17 cellular contexts compared by ENCODE assay signal in genomic region chr10:14099885-14100284, GRCh38.
DNase-seq lines count a peak whose midpoint lies in the region; ATAC-seq, FAIRE-seq and TF ChIP-seq lines count a peak whose summit lies in the region.
"Had no signal": no experiment of that assay in that cellular context is flagged by ENCODE, and none has a peak within 500 bp of the region (broad histone marks: within the 10 kb centered on the region; RNA-seq: fewer than 3 reads in every experiment).

No MANE protein-coding gene starts in this region.

- H3K18ac ChIP-seq in IMR-90 (ENCODE audit: low read depth, low read length) (no peak overlapping the region), H1 (ENCODE audit: extremely low read depth, low read length) (no peak overlapping the region)

- H3K79me2 ChIP-seq in GM23338 (replicated peaks; ENCODE audit: insufficient read depth), result no peaks in the 10 kb centered on the region
- no peaks in the 10 kb centered on the region for H3K79me2 ChIP-seq in H1 (ENCODE audit: control insufficient read depth in 1 of 2, insufficient read depth in 2 of 2, low read length in 2 of 2)
- H3K79me2 ChIP-seq in neural progenitor cell (ENCODE audit: low read depth), result no peaks in the 10 kb centered on the region

- TF ChIP-seq CTCF in GM23338 (conservative IDR thresholded peaks at IDR 0.05; ENCODE audit: low read depth in 2 of 2) (no peak), IMR-90 (conservative IDR thresholded peaks at IDR 0.05; ENCODE audit: low read depth, low read length) (no peak), H1 (IDR thresholded peaks at IDR 0.05; ENCODE audit: control extremely low read depth in 1 of 3, insufficient read depth in 1 of 3, low read depth in 1 of 3, low read length in 3 of 3) (no peak), neural progenitor cell (IDR thresholded peaks at IDR 0.05) (no peak)

- 0 out of 2 replicates have a peak, but pooled peaks cover 3% of the 10 kb centered on the region for H3K9me1 ChIP-seq in IMR-90 (ENCODE audit: insufficient read depth, low read length)

- H2BK20ac ChIP-seq in IMR-90 (ENCODE audit: low read depth, low read length) (no peak overlapping the region), H1 (ENCODE audit: low read length) (no peak overlapping the region)

- H3K9me3 Mint-ChIP-seq in GM23338, result no peaks in the 10 kb centered on the region
- H3K9me3 Mint-ChIP-seq in neural progenitor cell, result peaks cover 2% of the 10 kb centered on the region
- H3K9me3 Mint-ChIP-seq: CD8-positive, alpha-beta T cell; H9; HFFc6 had no signal

- TF ChIP-seq EP300 in H1 (IDR thresholded peaks at IDR 0.05; ENCODE audit: borderline replicate concordance in 1 of 2, low read depth in 2 of 2, low read length in 2 of 2), result no peak

- H4K91ac ChIP-seq in IMR-90 (ENCODE audit: insufficient read depth, low read depth, low read length) (no peak overlapping the region), H1 (replicated peaks; ENCODE audit: insufficient read length, low read length) (no peak overlapping the region)

- H2BK15ac ChIP-seq in IMR-90 (ENCODE audit: low read depth, low read length) (no peak overlapping the region), H1 (ENCODE audit: low read length) (0 out of 2 replicates have a peak overlapping the region, but pooled peaks have one; percentile 32)

- in situ Hi-C loops in IMR-90 (cut with MboI; ENCODE audit: low sequenced_read_pairs), result loop anchor here (25.0 kb wide), 1 partner anchor 438 kb away; no protein-coding TSS in a partner anchor
- in situ Hi-C loops in HAP-1 (cut with MboI; ENCODE audit: low sequenced_read_pairs), result no loop called here

- H2BK12ac ChIP-seq in H1 (ENCODE audit: low read depth, low read length), result no peak overlapping the region

- H2AK9ac ChIP-seq in IMR-90 (replicated peaks; ENCODE audit: low read depth, low read length, poor library complexity), result no peak overlapping the region

- no peak overlapping the region for H3K4ac ChIP-seq in IMR-90 (ENCODE audit: low read depth, low read length)
- no peak overlapping the region for H3K4ac ChIP-seq in H1 (replicated peaks; ENCODE audit: insufficient read length, low read depth, low read length)

- no peak overlapping the region for H3K56ac ChIP-seq in IMR-90 (ENCODE audit: extremely low read depth, insufficient read depth, low read length)
- H3K56ac ChIP-seq in H1 (replicated peaks; ENCODE audit: insufficient read length, low read depth, low read length), result no peak overlapping the region

- ATAC-seq in GM23338 (no peak; the same call in 2 of the 3 replicates), IMR-90 (ENCODE audit: low read depth) (no peak), HG02763 (IDR thresholded peaks at IDR 0.05; ENCODE audit: unreplicated experiment) (no peak)
- ATAC-seq: CD8-positive, alpha-beta T cell had no signal

- H3K14ac ChIP-seq in IMR-90 (replicated peaks; ENCODE audit: low read depth, low read length), result no peak overlapping the region
- no peak overlapping the region for H3K14ac ChIP-seq in H1 (ENCODE audit: insufficient read length)

- no peaks in the 10 kb centered on the region for H4K20me1 ChIP-seq in GM23338 (replicated peaks; ENCODE audit: insufficient read depth)
- no peaks in the 10 kb centered on the region for H4K20me1 ChIP-seq in IMR-90 (ENCODE audit: insufficient read depth, low read length)
- no peaks in the 10 kb centered on the region for H4K20me1 ChIP-seq in H1 (replicated peaks in 1 of 2; ENCODE audit: control insufficient read depth in 1 of 2, insufficient read depth in 2 of 2, low read length in 2 of 2)
- no peaks in the 10 kb centered on the region for H4K20me1 ChIP-seq in neural progenitor cell (ENCODE audit: low read depth)

- H3K36me3 Mint-ChIP-seq in GM23338 (ENCODE audit: low read depth) (no peaks in the 10 kb centered on the region), neural progenitor cell (peaks cover 4% of the 10 kb centered on the region)
- H3K36me3 Mint-ChIP-seq: CD4-positive, CD25-positive, alpha-beta regulatory T cell; CD8-positive, alpha-beta T cell had no signal

- H3K4me3 ChIP-seq in GM23338, result no peak overlapping the region
- H3K4me3 ChIP-seq in IMR-90 (ENCODE audit: insufficient read depth, low read depth, low read length), result no peak overlapping the region
- no peak overlapping the region for H3K4me3 ChIP-seq in H1 (ENCODE audit: extremely low read depth in 1 of 4, insufficient read depth in 2 of 4, low read depth in 3 of 4, low read length in 4 of 4)
- no peak overlapping the region for H3K4me3 ChIP-seq in neural progenitor cell
- no peak overlapping the region for H3K4me3 ChIP-seq in HAP-1

- TF ChIP-seq POLR2A in IMR-90 (IDR thresholded peaks at IDR 0.05; ENCODE audit: low read depth, low read length), result no peak
- no peak for TF ChIP-seq POLR2A in H1 (IDR thresholded peaks at IDR 0.05; ENCODE audit: control extremely low read depth in 1 of 2, low read depth in 2 of 2, low read length in 2 of 2)

- H3K9me2 ChIP-seq in GM23338 (ENCODE audit: insufficient read depth), result no peaks in the 10 kb centered on the region; the same call in 1 of the 2 replicates

- no TSS peak for BruUV-seq in IMR-90 (replicated peaks; lab: Mats Ljungman, UMichigan)

- H2BK5ac ChIP-seq in IMR-90 (ENCODE audit: low read depth, low read length, poor library complexity, severe bottlenecking) (no peak overlapping the region), H1 (ENCODE audit: low read depth, low read length) (no peak overlapping the region)

- no peak overlapping the region for H4K8ac ChIP-seq in IMR-90 (ENCODE audit: low read depth in 2 of 2, low read length in 2 of 2)
- H4K8ac ChIP-seq in H1 (ENCODE audit: extremely low read depth, insufficient read depth, low read length), result no peak overlapping the region

- no peaks in the 10 kb centered on the region for H3K27me3 ChIP-seq in GM23338 (ENCODE audit: insufficient read depth)
- no peaks in the 10 kb centered on the region for H3K27me3 ChIP-seq in IMR-90 (ENCODE audit: control insufficient read depth, insufficient read depth, low read length)
- no peaks in the 10 kb centered on the region for H3K27me3 ChIP-seq in H1 (replicated peaks in 1 of 4; ENCODE audit: control insufficient read depth in 3 of 4, extremely low read depth in 1 of 4, insufficient read depth in 3 of 4, low read length in 3 of 4)
- no peaks in the 10 kb centered on the region for H3K27me3 ChIP-seq in neural progenitor cell
- H3K27me3 ChIP-seq in HAP-1 (ENCODE audit: low read depth), result no peaks in the 10 kb centered on the region

- H2AFZ ChIP-seq in GM23338 (no peak overlapping the region), IMR-90 (replicated peaks; ENCODE audit: low read length, poor library complexity) (peak overlapping the region; percentile 28), H1 (ENCODE audit: low read length) (no peak overlapping the region), neural progenitor cell (replicated peaks) (peak overlapping the region; percentile 46)

- CTCF ChIA-PET in IMR-90 (lab: Yijun Ruan, JAX) (no interaction called here), H1 (lab: Charles Lee; ENCODE audit: partially characterized antibody) (interaction anchor here (0.6 to 1.2 kb wide), 5 partner anchors 34 to 415 kb away, joined by 3 to 5 read pairs (median 3); no protein-coding TSS in a partner anchor)

- H4K5ac ChIP-seq in IMR-90 (ENCODE audit: low read depth, low read length) (no peak overlapping the region), H1 (ENCODE audit: insufficient read length, low read depth, low read length) (no peak overlapping the region)

- 96% methylated on average over 2 of the region's 8 CpGs; no CpG with 5 or more reads in 1 of the 2 experiments for WGBS in IMR-90 (ENCODE audit: extremely low coverage in 2 of 2, insufficient read length in 1 of 2), 2 experiments
- WGBS in H1 (ENCODE audit: extremely low coverage in 1 of 2, insufficient coverage in 1 of 2, insufficient read length in 1 of 2, insufficient replicate concordance in 2 of 2, low coverage in 1 of 2, low lambda C conversion rate in 2 of 2, missing lambda C conversion rate in 1 of 2), 2 experiments, result 79% methylated on average over 8 of the region's 8 CpGs; no CpG with 5 or more reads in 1 of the 2 experiments

- TF ChIP-seq RAD21 in IMR-90 (IDR thresholded peaks at IDR 0.05; ENCODE audit: low read length), result no peak
- no peak for TF ChIP-seq RAD21 in H1 (IDR thresholded peaks at IDR 0.05 in 1 of 2, conservative IDR thresholded peaks at IDR 0.05 in 1 of 2; ENCODE audit: low read depth in 2 of 2, low read length in 2 of 2)

- H2BK120ac ChIP-seq in IMR-90 (ENCODE audit: low read depth, low read length) (no peak overlapping the region), H1 (replicated peaks; ENCODE audit: low read depth, low read length) (no peak overlapping the region)

- H3K23me2 ChIP-seq in H1 (ENCODE audit: low read depth, low read length), result no peaks in the 10 kb centered on the region

- no peak for FAIRE-seq in H1 (lab: Jason Lieb, UNC)
- FAIRE-seq: G401.6, GM12892 had no signal

- no peak overlapping the region for H3K4me2 ChIP-seq in GM23338
- H3K4me2 ChIP-seq in IMR-90 (ENCODE audit: low read depth, low read length), result no peak overlapping the region
- H3K4me2 ChIP-seq in H1 (ENCODE audit: insufficient read depth in 1 of 2, low read depth in 2 of 2, low read length in 2 of 2), result no peak overlapping the region
- no peak overlapping the region for H3K4me2 ChIP-seq in neural progenitor cell

- H3F3A ChIP-seq in GM23338 (replicated peaks; ENCODE audit: low read depth), result no peaks in the 10 kb centered on the region
- H3F3A ChIP-seq in neural progenitor cell (ENCODE audit: low read depth), result peaks cover 10% of the 10 kb centered on the region

- H3K4me1 ChIP-seq in GM23338 (ENCODE audit: insufficient read depth) (no peaks in the 10 kb centered on the region), IMR-90 (ENCODE audit: control insufficient read depth, insufficient read depth, low read length) (no peaks in the 10 kb centered on the region), H1 (replicated peaks in 1 of 4; ENCODE audit: control insufficient read depth in 3 of 4, insufficient read depth in 4 of 4, low read length in 3 of 4) (peaks cover 0 to 4% (median under 1%) of the 10 kb centered on the region in 4 experiments; a peak in 2 of 7 replicates), neural progenitor cell (peaks cover 7% of the 10 kb centered on the region), HAP-1 (no peaks in the 10 kb centered on the region)
- H3K4me1 ChIP-seq: Caco-2 had no signal

- dilution Hi-C loops in IMR-90 (cut with HindIII; ENCODE audit: low sequenced_read_pairs, unreplicated experiment), result no loop called here

- H3K4me3 Mint-ChIP-seq in GM23338, result no peak overlapping the region
- H3K4me3 Mint-ChIP-seq in neural progenitor cell, result no peak overlapping the region
- H3K4me3 Mint-ChIP-seq: CD8-positive, alpha-beta T cell; H9; HFFc6 had no signal

- H3K27ac Mint-ChIP-seq in GM23338, result no peak overlapping the region
- H3K27ac Mint-ChIP-seq in neural progenitor cell, result no peak overlapping the region
- H3K27ac Mint-ChIP-seq: CD4-positive, CD25-positive, alpha-beta regulatory T cell; CD8-positive, alpha-beta T cell; HFFc6 had no signal

- intact Hi-C loops in IMR-90 (cut with micrococcal nuclease), result loop anchor here (10.0 kb wide), 1 partner anchor 435 kb away; no protein-coding TSS in a partner anchor

- H3K9me3 ChIP-seq in IMR-90 (ENCODE audit: control insufficient read depth, insufficient read depth, low read length) (no peaks in the 10 kb centered on the region), H1 (ENCODE audit: insufficient read depth in 2 of 2, low read depth in 1 of 2, low read length in 1 of 2) (no peaks in the 10 kb centered on the region), neural progenitor cell (ENCODE audit: low read depth) (no peaks in the 10 kb centered on the region), HAP-1 (no peaks in the 10 kb centered on the region)
- H3K9me3 ChIP-seq: Caco-2 had no signal

- H3K36me3 ChIP-seq in GM23338 (ENCODE audit: insufficient read depth), result no peaks in the 10 kb centered on the region
- no peaks in the 10 kb centered on the region for H3K36me3 ChIP-seq in IMR-90 (ENCODE audit: control insufficient read depth, insufficient read depth, low read length)
- no peaks in the 10 kb centered on the region for H3K36me3 ChIP-seq in H1 (ENCODE audit: control insufficient read depth in 2 of 4, insufficient read depth in 4 of 4, low read length in 3 of 4)
- H3K36me3 ChIP-seq in neural progenitor cell, result no peaks in the 10 kb centered on the region
- H3K36me3 ChIP-seq in HAP-1 (replicated peaks), result no peaks in the 10 kb centered on the region

- H3K27me3 Mint-ChIP-seq in GM23338 (ENCODE audit: insufficient read depth, low read depth, poor library complexity) (peaks cover 7% of the 10 kb centered on the region), neural progenitor cell (ENCODE audit: insufficient read depth, low read depth) (peaks cover 7% of the 10 kb centered on the region)

- H2AK5ac ChIP-seq in IMR-90 (ENCODE audit: low read depth, low read length) (no peak overlapping the region), H1 (ENCODE audit: low read depth, low read length) (no peak overlapping the region)

- H3K4me1 Mint-ChIP-seq in GM23338 (peaks cover 11% of the 10 kb centered on the region), neural progenitor cell (peaks cover 8% of the 10 kb centered on the region)
- H3K4me1 Mint-ChIP-seq: CD4-positive, CD25-positive, alpha-beta regulatory T cell had no signal

- H3K23ac ChIP-seq in IMR-90 (ENCODE audit: low read depth, low read length) (no peak overlapping the region), H1 (ENCODE audit: insufficient read length) (no peak overlapping the region)

- peak; percentile 17 for DNase-seq in GM23338 (ENCODE audit: low spot score)
- no peak for DNase-seq in IMR-90
- DNase-seq in H1 (ENCODE audit: low read depth in 1 of 2, low spot score in 2 of 2), result no peak
- DNase-seq in neural progenitor cell (ENCODE audit: low spot score), result no peak
- DNase-seq in HAP-1 (ENCODE audit: low spot score in 2 of 2), result no peak
- no peak for DNase-seq in stimulated activated CD4-positive, alpha-beta T cell treated with anti-CD3 and anti-CD28 coated beads, Interleukin-12 subunit alpha, Interleukin-12 subunit beta, amount 100 ng/mL, for 4 hours
- DNase-seq: C1 segment of cervical spinal cord; Caco-2; CD4-positive, CD25-positive, alpha-beta regulatory T cell; CD8-positive, alpha-beta T cell; DMS153; DND-41; H9; HFFc6 had no signal

- no peak overlapping the region for H3K9ac ChIP-seq in IMR-90 (ENCODE audit: low read depth, low read length)
- H3K9ac ChIP-seq in H1 (replicated peaks in 1 of 4; ENCODE audit: extremely low read depth in 1 of 4, low read depth in 3 of 4, low read length in 3 of 4), result no peak overlapping the region
- no peak overlapping the region for H3K9ac ChIP-seq in neural progenitor cell

- H3K79me1 ChIP-seq in IMR-90 (ENCODE audit: low read depth in 1 of 2, low read length in 2 of 2) (no peaks in the 10 kb centered on the region), H1 (ENCODE audit: low read depth, low read length) (no peaks in the 10 kb centered on the region; the same call in 1 of the 2 replicates)

- POLR2A ChIA-PET in IMR-90 (lab: Charles Lee; ENCODE audit: unreplicated experiment), result no interaction called here
- POLR2A ChIA-PET in H1 (lab: Charles Lee; ENCODE audit: partially characterized antibody), result no interaction called here

- no peak overlapping the region for H3K27ac ChIP-seq in GM23338 (ENCODE audit: low read depth)
- H3K27ac ChIP-seq in IMR-90 (ENCODE audit: insufficient read depth, low read length), result no peak overlapping the region
- H3K27ac ChIP-seq in H1 (ENCODE audit: low read depth, low read length), result no peak overlapping the region
- H3K27ac ChIP-seq in neural progenitor cell, result no peak overlapping the region

Comparison
In these comparisons a context has a peak if more than half of its experiments do, and no peak if none do; other contexts are left out.
1. H2AFZ ChIP-seq: peak in IMR-90 (single experiment) and neural progenitor cell (single experiment); none in GM23338 (single experiment) and H1 (single experiment).